37 cellular contexts compared by ENCODE assay signal in genomic region chr14:36294543-36294942, GRCh38.
"Had no signal": no experiment of that assay in that cellular context is flagged by ENCODE, and none has a peak within 500 bp of the region (broad histone marks: within the 10 kb centered on the region; RNA-seq: fewer than 3 reads in every experiment).

No MANE protein-coding gene starts in this region.

- H3K4me3 Mint-ChIP-seq: activated B cell treated with CpG ODN at 0.5 μM for 24 hours; activated CD4-positive, alpha-beta memory T cell treated with anti-CD3 and anti-CD28 coated beads, Interleukin-2, amount 10 ng/mL, durations not matched to agents 7 days and 5 days; activated CD4-positive, alpha-beta T cell treated with anti-CD3 and anti-CD28 coated beads, Interleukin-2, amount 10 ng/mL, durations not matched to agents 24 days and 14 days; activated CD8-positive, alpha-beta memory T cell treated with anti-CD3 and anti-CD28 coated beads, Interleukin-2, amount 10 ng/mL, durations not matched to agents 7 days and 5 days; activated CD8-positive, alpha-beta T cell treated with anti-CD3 and anti-CD28 coated beads, Interleukin-2, amount 10 ng/mL, durations not matched to agents 7 days and 5 days; activated naive CD4-positive, alpha-beta T cell treated with anti-CD3 and anti-CD28 coated beads, Interleukin-2, amount 10 ng/mL, durations not matched to agents 7 days and 5 days; activated naive CD4-positive, alpha-beta T cell treated with anti-CD3 and anti-CD28 coated beads, Interleukin-2, amount 50 U/mL, for 24 hours; activated naive CD8-positive, alpha-beta T cell; activated naive CD8-positive, alpha-beta T cell treated with anti-CD3 and anti-CD28 coated beads, Interleukin-2, amount 10 ng/mL, durations not matched to agents 7 days and 5 days; activated naive CD8-positive, alpha-beta T cell treated with anti-CD3 and anti-CD28 coated beads, Interleukin-2, amount 50 U/mL, for 24 hours; activated T-cell treated with anti-CD3 and anti-CD28 coated beads, Interleukin-2, amount 50 U/mL, for 24 hours; brain; central memory CD8-positive, alpha-beta T cell; T-helper 1 cell treated with Interleukin-12 subunit alpha and Interleukin-12 subunit beta and Interleukin-4 antibody, amounts not matched to agents 30 μg/mL and 1 μg/mL, for 36 hours; T-helper 2 cell treated with Interferon-gamma antibody and Interleukin-4, amounts not matched to agents 5 μg/mL and 100 μg/mL, for 36 hours had no signal

- FAIRE-seq: bronchial epithelial cell, TTC549 had no signal

- H3K27me3 ChIP-seq: ascending aorta, cardiac muscle cell had no signal

- H3K27ac Mint-ChIP-seq: activated B cell treated with CpG ODN at 0.5 μM for 24 hours; activated CD4-positive, alpha-beta memory T cell treated with anti-CD3 and anti-CD28 coated beads, Interleukin-2, amount 10 ng/mL, durations not matched to agents 7 days and 5 days; activated CD4-positive, alpha-beta T cell treated with anti-CD3 and anti-CD28 coated beads, Interleukin-2, amount 10 ng/mL, durations not matched to agents 24 days and 14 days; activated CD8-positive, alpha-beta memory T cell treated with anti-CD3 and anti-CD28 coated beads, Interleukin-2, amount 10 ng/mL, durations not matched to agents 7 days and 5 days; activated CD8-positive, alpha-beta T cell treated with anti-CD3 and anti-CD28 coated beads, Interleukin-2, amount 10 ng/mL, durations not matched to agents 7 days and 5 days; activated naive CD4-positive, alpha-beta T cell treated with anti-CD3 and anti-CD28 coated beads, Interleukin-2, amount 10 ng/mL, durations not matched to agents 7 days and 5 days; activated naive CD4-positive, alpha-beta T cell treated with anti-CD3 and anti-CD28 coated beads, Interleukin-2, amount 50 U/mL, for 24 hours; activated naive CD8-positive, alpha-beta T cell; activated naive CD8-positive, alpha-beta T cell treated with anti-CD3 and anti-CD28 coated beads, Interleukin-2, amount 10 ng/mL, durations not matched to agents 7 days and 5 days; activated naive CD8-positive, alpha-beta T cell treated with anti-CD3 and anti-CD28 coated beads, Interleukin-2, amount 50 U/mL, for 24 hours; activated T-cell treated with anti-CD3 and anti-CD28 coated beads, Interleukin-2, amount 50 U/mL, for 24 hours; activated T-helper 2 cell treated with anti-CD3 and anti-CD28 coated beads, Interferon-gamma antibody, Interleukin-2, Interleukin-4, amounts not matched to agents 10 μg/mL and 5 μg/mL and 100 μg/mL, durations not matched to agents 14 hours and 24 hours and 36 hours; brain; T-helper 1 cell treated with Interleukin-12 subunit alpha and Interleukin-12 subunit beta and Interleukin-4 antibody, amounts not matched to agents 30 μg/mL and 1 μg/mL, for 36 hours; T-helper 2 cell treated with Interferon-gamma antibody and Interleukin-4, amounts not matched to agents 5 μg/mL and 100 μg/mL, for 36 hours had no signal

- H3K27me3 Mint-ChIP-seq: activated B cell treated with CpG ODN at 0.5 μM for 24 hours; activated CD4-positive, alpha-beta memory T cell treated with anti-CD3 and anti-CD28 coated beads, Interleukin-2, amount 10 ng/mL, durations not matched to agents 7 days and 5 days; activated CD8-positive, alpha-beta memory T cell treated with anti-CD3 and anti-CD28 coated beads, Interleukin-2, amount 10 ng/mL, durations not matched to agents 7 days and 5 days; activated naive CD4-positive, alpha-beta T cell treated with anti-CD3 and anti-CD28 coated beads, Interleukin-2, amount 10 ng/mL, durations not matched to agents 7 days and 5 days; activated naive CD4-positive, alpha-beta T cell treated with anti-CD3 and anti-CD28 coated beads, Interleukin-2, amount 50 U/mL, for 24 hours; activated naive CD8-positive, alpha-beta T cell; activated naive CD8-positive, alpha-beta T cell treated with anti-CD3 and anti-CD28 coated beads, Interleukin-2, amount 10 ng/mL, durations not matched to agents 7 days and 5 days; activated naive CD8-positive, alpha-beta T cell treated with anti-CD3 and anti-CD28 coated beads, Interleukin-2, amount 50 U/mL, for 24 hours; activated T-cell treated with anti-CD3 and anti-CD28 coated beads, Interleukin-2, amount 50 U/mL, for 24 hours; brain; central memory CD8-positive, alpha-beta T cell had no signal

- DNase-seq: activated B cell treated with CpG ODN at 0.5 μM for 24 hours; activated CD4-positive, alpha-beta memory T cell treated with anti-CD3 and anti-CD28 coated beads, Interleukin-2, amount 10 ng/mL, durations not matched to agents 7 days and 5 days; activated CD4-positive, alpha-beta T cell treated with anti-CD3 and anti-CD28 coated beads for 4 hours; activated CD4-positive, alpha-beta T cell treated with anti-CD3 and anti-CD28 coated beads, Interleukin-2, amount 10 ng/mL, durations not matched to agents 24 days and 14 days; activated CD4-positive, alpha-beta T cell treated with anti-CD3 and anti-CD28 coated beads, Interleukin-2, amount 50 U/mL, for 1 hour; activated CD4-positive, alpha-beta T cell treated with anti-CD3 and anti-CD28 coated beads, Interleukin-2, amount 50 U/mL, for 4 hours; activated CD4-positive, CD25-positive, alpha-beta regulatory T cell treated with anti-CD3 and anti-CD28 coated beads, Interleukin-2, amount 50 U/mL, for 72 hours; activated CD8-positive, alpha-beta memory T cell treated with anti-CD3 and anti-CD28 coated beads for 24 hours; activated CD8-positive, alpha-beta memory T cell treated with anti-CD3 and anti-CD28 coated beads, Interleukin-2, amount 10 ng/mL, durations not matched to agents 7 days and 5 days; activated CD8-positive, alpha-beta memory T cell treated with anti-CD3 and anti-CD28 coated beads, Interleukin-2, amount 50 U/mL, for 48 hours; activated CD8-positive, alpha-beta T cell treated with anti-CD3 and anti-CD28 coated beads, Interleukin-2, amount 10 ng/mL, durations not matched to agents 7 days and 5 days; activated effector memory CD4-positive, alpha-beta T cell treated with Interleukin-2 at 50 U/mL for 16 hours; activated gamma-delta T cell; activated naive CD4-positive, alpha-beta T cell treated with anti-CD3 and anti-CD28 coated beads, Interleukin-2, amount 10 ng/mL, durations not matched to agents 7 days and 5 days; activated naive CD4-positive, alpha-beta T cell treated with Interleukin-2 at 50 U/mL for 16 hours; activated naive CD8-positive, alpha-beta T cell treated with anti-CD3 and anti-CD28 coated beads, Interleukin-2, amount 10 ng/mL, durations not matched to agents 7 days and 5 days; activated naive CD8-positive, alpha-beta T cell treated with anti-CD3 and anti-CD28 coated beads, Interleukin-2, amount 50 U/mL, for 24 hours; activated T-cell treated with anti-CD3 and anti-CD28 coated beads, Interleukin-2, amount 50 U/mL, for 24 hours; activated T-cell treated with anti-CD3 and anti-CD28 coated beads, Interleukin-2, amount 50 U/mL, for 48 hours; amygdala; anterior cingulate cortex; caudate nucleus; cerebellar nuclear complex; T-helper 2 cell; T-helper 9 cell had no signal

- ATAC-seq: activated CD8-positive, alpha-beta memory T cell treated with anti-CD3 and anti-CD28 coated beads, Interleukin-2, amount 10 ng/mL, durations not matched to agents 7 days and 5 days; activated CD8-positive, alpha-beta T cell treated with anti-CD3 and anti-CD28 coated beads, Interleukin-2, amount 10 ng/mL, durations not matched to agents 7 days and 5 days; activated naive CD8-positive, alpha-beta T cell treated with anti-CD3 and anti-CD28 coated beads, Interleukin-2, amount 50 U/mL, for 24 hours had no signal

- H3K4me3 ChIP-seq: ascending aorta, cardiac muscle cell had no signal

- H3K9me3 ChIP-seq: ascending aorta had no signal

- H3K4me1 Mint-ChIP-seq: activated B cell treated with CpG ODN at 0.5 μM for 24 hours; activated CD4-positive, alpha-beta memory T cell treated with anti-CD3 and anti-CD28 coated beads, Interleukin-2, amount 10 ng/mL, durations not matched to agents 7 days and 5 days; activated CD4-positive, alpha-beta T cell treated with anti-CD3 and anti-CD28 coated beads, Interleukin-2, amount 10 ng/mL, durations not matched to agents 24 days and 14 days; activated CD8-positive, alpha-beta memory T cell treated with anti-CD3 and anti-CD28 coated beads, Interleukin-2, amount 10 ng/mL, durations not matched to agents 7 days and 5 days; activated naive CD4-positive, alpha-beta T cell treated with anti-CD3 and anti-CD28 coated beads, Interleukin-2, amount 10 ng/mL, durations not matched to agents 7 days and 5 days; activated naive CD4-positive, alpha-beta T cell treated with anti-CD3 and anti-CD28 coated beads, Interleukin-2, amount 50 U/mL, for 24 hours; activated naive CD8-positive, alpha-beta T cell treated with anti-CD3 and anti-CD28 coated beads, Interleukin-2, amount 10 ng/mL, durations not matched to agents 7 days and 5 days; activated naive CD8-positive, alpha-beta T cell treated with anti-CD3 and anti-CD28 coated beads, Interleukin-2, amount 50 U/mL, for 24 hours; central memory CD8-positive, alpha-beta T cell had no signal

- H3K4me1 ChIP-seq: ascending aorta had no signal

- H3K27ac ChIP-seq: ascending aorta, cardiac muscle cell, VCaP had no signal

- H3K9me3 Mint-ChIP-seq: activated B cell treated with CpG ODN at 0.5 μM for 24 hours; activated CD4-positive, alpha-beta memory T cell treated with anti-CD3 and anti-CD28 coated beads, Interleukin-2, amount 10 ng/mL, durations not matched to agents 7 days and 5 days; activated CD4-positive, alpha-beta T cell treated with anti-CD3 and anti-CD28 coated beads, Interleukin-2, amount 10 ng/mL, durations not matched to agents 24 days and 14 days; activated naive CD4-positive, alpha-beta T cell treated with anti-CD3 and anti-CD28 coated beads, Interleukin-2, amount 10 ng/mL, durations not matched to agents 7 days and 5 days; activated naive CD4-positive, alpha-beta T cell treated with anti-CD3 and anti-CD28 coated beads, Interleukin-2, amount 50 U/mL, for 24 hours; activated naive CD8-positive, alpha-beta T cell treated with anti-CD3 and anti-CD28 coated beads, Interleukin-2, amount 10 ng/mL, durations not matched to agents 7 days and 5 days; activated naive CD8-positive, alpha-beta T cell treated with anti-CD3 and anti-CD28 coated beads, Interleukin-2, amount 50 U/mL, for 24 hours; activated T-cell treated with anti-CD3 and anti-CD28 coated beads, Interleukin-2, amount 50 U/mL, for 24 hours; activated T-helper 2 cell treated with anti-CD3 and anti-CD28 coated beads, Interferon-gamma antibody, Interleukin-2, Interleukin-4, amounts not matched to agents 10 μg/mL and 5 μg/mL and 100 μg/mL, durations not matched to agents 14 hours and 24 hours and 36 hours; brain; central memory CD8-positive, alpha-beta T cell; T-helper 1 cell treated with Interleukin-12 subunit alpha and Interleukin-12 subunit beta and Interleukin-4 antibody, amounts not matched to agents 30 μg/mL and 1 μg/mL, for 36 hours; T-helper 2 cell treated with Interferon-gamma antibody and Interleukin-4, amounts not matched to agents 5 μg/mL and 100 μg/mL, for 36 hours had no signal
